In genomic region chr4:106502106-106502699, GRCh38 we compare ENCODE assay signal across 8 cellular contexts.
DNase-seq lines count a peak whose midpoint lies in the region; ATAC-seq and TF ChIP-seq lines count a peak whose summit lies in the region.

No MANE protein-coding gene starts in this region.

- H3K9me3 ChIP-seq in CD4-positive, alpha-beta T cell (ENCODE audit: control insufficient read depth, low read length): no peaks in the 10 kb centered on the region

- POLR2A ChIA-PET in CD4-positive, alpha-beta T cell (lab: Charles Lee): no interaction called here

- CTCF ChIA-PET in CD4-positive, alpha-beta T cell (lab: Charles Lee): interaction anchor here (0.6 kb wide), 1 partner anchor 236 kb away, joined by 3 read pairs; no protein-coding TSS in a partner anchor

- H3K4me1 Mint-ChIP-seq in CD4-positive, alpha-beta T cell (ENCODE audit: low read depth): no peaks in the 10 kb centered on the region
- H3K4me1 Mint-ChIP-seq in activated T-cell treated with anti-CD3 and anti-CD28 coated beads, Interleukin-2, amount 50 U/mL, for 24 hours (ENCODE audit: low read depth): peaks cover 4% of the 10 kb centered on the region

- intact Hi-C loops in CD4-positive, alpha-beta T cell (cut with DNase I, micrococcal nuclease): loop anchor here (5.0 to 10.0 kb wide), 2 partner anchors 235 to 237 kb away; no protein-coding TSS in a partner anchor
- intact Hi-C loops in sciatic nerve (cut with DNase I): no loop called here

- ATAC-seq in CD4-positive, alpha-beta T cell (ENCODE audit: poor library complexity): no peak
- ATAC-seq in GM18870 (IDR thresholded peaks at IDR 0.05; ENCODE audit: unreplicated experiment) (peak; percentile 71), HG03060 (IDR thresholded peaks at IDR 0.05; ENCODE audit: low read depth, unreplicated experiment) (peak; percentile 54), sciatic nerve (peak; percentile 73)

- H3K27ac ChIP-seq in CD4-positive, alpha-beta T cell (ENCODE audit: low read depth, low read length): no peak overlapping the region

- DNase-seq in CD4-positive, alpha-beta T cell: peak in 3 of 10 experiments; percentile 3 to 10 (median 10)
- DNase-seq in NCI-H526 treated with DMSO at 0.1 percent for 48 hours (lab: John Stamatoyannopoulos, UW): peak; percentile 27
- DNase-seq in activated T-cell treated with anti-CD3 and anti-CD28 coated beads, Interleukin-2, amount 50 U/mL, for 24 hours: peak; percentile 50
- DNase-seq in glomerular visceral epithelial cell (ENCODE audit: extremely low spot score): peak; percentile 65
- DNase-seq in sciatic nerve (ENCODE audit: low spot score): peak; percentile 69
- DNase-seq in cerebellar nuclear complex (lab: John Stamatoyannopoulos, UW): no peak

- no peak overlapping the region for H3K27ac Mint-ChIP-seq in CD4-positive, alpha-beta T cell
- no peak overlapping the region for H3K27ac Mint-ChIP-seq in activated T-cell treated with anti-CD3 and anti-CD28 coated beads, Interleukin-2, amount 50 U/mL, for 24 hours

- peaks cover 25% of the 10 kb centered on the region for H3K27me3 Mint-ChIP-seq in CD4-positive, alpha-beta T cell
- H3K27me3 Mint-ChIP-seq in activated T-cell treated with anti-CD3 and anti-CD28 coated beads, Interleukin-2, amount 50 U/mL, for 24 hours: peaks cover 16% of the 10 kb centered on the region

- H3K9me3 Mint-ChIP-seq in CD4-positive, alpha-beta T cell: no peaks in the 10 kb centered on the region
- no peaks in the 10 kb centered on the region for H3K9me3 Mint-ChIP-seq in activated T-cell treated with anti-CD3 and anti-CD28 coated beads, Interleukin-2, amount 50 U/mL, for 24 hours

- peak; percentile 52 for TF ChIP-seq CTCF in CD4-positive, alpha-beta T cell (IDR thresholded peaks at IDR 0.05)

- H3K4me3 Mint-ChIP-seq in CD4-positive, alpha-beta T cell: no peak overlapping the region
- H3K4me3 Mint-ChIP-seq in activated T-cell treated with anti-CD3 and anti-CD28 coated beads, Interleukin-2, amount 50 U/mL, for 24 hours: no peak overlapping the region

- H3K36me3 Mint-ChIP-seq in CD4-positive, alpha-beta T cell (ENCODE audit: low read depth): no peaks in the 10 kb centered on the region
- no peaks in the 10 kb centered on the region for H3K36me3 Mint-ChIP-seq in activated T-cell treated with anti-CD3 and anti-CD28 coated beads, Interleukin-2, amount 50 U/mL, for 24 hours (ENCODE audit: low read depth)

- H3K27me3 ChIP-seq in CD4-positive, alpha-beta T cell (ENCODE audit: control insufficient read depth, insufficient read depth, low read length): no peaks in the 10 kb centered on the region

Comparison
In these comparisons a context has a peak if more than half of its experiments do, and no peak if none do; other contexts are left out.
1. DNase-seq: peak in NCI-H526 treated with DMSO at 0.1 percent for 48 hours (single experiment), activated T-cell treated with anti-CD3 and anti-CD28 coated beads, Interleukin-2, amount 50 U/mL, for 24 hours (single experiment), glomerular visceral epithelial cell (single experiment) and sciatic nerve (single experiment); none in cerebellar nuclear complex (0 of 2).